10 cellular contexts compared by ENCODE assay signal in the genomic region with DNA sequence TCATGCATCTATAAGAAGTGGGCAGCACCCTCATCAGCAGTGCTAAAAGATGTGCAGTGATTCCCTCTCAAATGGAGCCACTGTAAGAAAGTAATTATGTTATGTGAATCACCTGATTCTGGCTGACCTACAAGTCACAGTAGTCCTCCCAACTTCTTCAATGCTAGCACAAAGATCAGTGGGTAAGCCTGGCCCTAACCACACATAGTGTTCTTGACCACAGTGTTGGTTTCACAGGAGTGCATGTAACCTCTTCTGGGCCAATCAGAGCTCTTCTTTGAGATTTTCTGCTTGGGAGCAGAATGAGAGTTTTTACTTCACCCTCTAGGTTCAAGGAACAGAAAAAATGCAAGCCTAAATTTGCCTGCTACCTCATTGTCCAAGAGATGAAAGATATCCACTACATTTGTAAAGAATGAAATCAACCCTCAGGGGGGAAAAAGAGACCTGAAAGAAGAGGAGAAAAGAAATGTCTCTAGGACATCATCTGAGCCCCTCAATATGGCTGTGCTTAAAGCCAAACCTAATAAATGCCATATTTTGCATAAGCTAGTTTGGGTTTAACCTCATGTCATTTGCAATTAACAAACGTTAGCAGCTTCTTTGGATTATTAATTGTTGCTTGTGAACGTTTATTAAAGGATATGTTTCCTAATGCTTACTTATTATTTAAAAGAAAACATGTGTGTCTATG.
DNase-seq lines count a peak whose midpoint lies in the region; ATAC-seq lines count a peak whose summit lies in the region.
"Had no signal": no experiment of that assay in that cellular context is flagged by ENCODE, and none has a peak within 500 bp of the region (broad histone marks: within the 10 kb centered on the region; RNA-seq: fewer than 3 reads in every experiment).

No MANE protein-coding gene starts in this region.

- H3K27ac Mint-ChIP-seq in activated CD4-positive, alpha-beta T cell treated with anti-CD3 and anti-CD28 coated beads for 36 hours, result no peak overlapping the region
- no peak overlapping the region for H3K27ac Mint-ChIP-seq in activated T-helper 1 cell treated with anti-CD3 and anti-CD28 coated beads, Interleukin-12 subunit alpha, Interleukin-12 subunit beta, Interleukin-2, Interleukin-4 antibody, amounts not matched to agents 30 ng/mL and 10 ng/mL and 1 ng/mL, durations not matched to agents 14 hours and 24 hours and 36 hours

- ATAC-seq in activated CD4-positive, alpha-beta T cell treated with anti-CD3 and anti-CD28 coated beads for 36 hours, result peak; percentile 39
- peak; percentile 100 for ATAC-seq in HG02852 (IDR thresholded peaks at IDR 0.05; ENCODE audit: unreplicated experiment)
- peak; percentile 75 for ATAC-seq in stimulated activated naive CD8-positive, alpha-beta T cell treated with anti-CD3 and anti-CD28 coated beads, Interleukin-15, Interleukin-2, amounts not matched to agents 100 U/mL and 50 U/mL, for 24 hours
- ATAC-seq: K562 had no signal

- peak; percentile 12 for DNase-seq in activated CD4-positive, alpha-beta T cell treated with anti-CD3 and anti-CD28 coated beads for 36 hours
- no peak for DNase-seq in activated CD4-positive, alpha-beta T cell treated with anti-CD3 and anti-CD28 coated beads, Interleukin-2, amount 50 U/mL, for 1 hour
- DNase-seq in M059J (ENCODE audit: low read depth) (peak; percentile 44), NCI-H2029 (lab: John Stamatoyannopoulos, UW) (no peak)
- DNase-seq in stimulated activated naive CD8-positive, alpha-beta T cell treated with anti-CD3 and anti-CD28 coated beads, Interleukin-15, Interleukin-2, amounts not matched to agents 100 U/mL and 50 U/mL, for 24 hours, result no peak
- no peak for DNase-seq in activated T-helper 1 cell treated with anti-CD3 and anti-CD28 coated beads, Interleukin-12 subunit alpha, Interleukin-12 subunit beta, Interleukin-2, Interleukin-4 antibody, amounts not matched to agents 30 ng/mL and 10 ng/mL and 1 ng/mL, durations not matched to agents 14 hours and 24 hours and 36 hours (ENCODE audit: low spot score)
- DNase-seq in activated naive CD4-positive, alpha-beta T cell treated with anti-CD3 and anti-CD28 coated beads, Interleukin-2, amount 50 U/mL, for 16 hours, result no peak
- DNase-seq: 8988T had no signal

- H3K4me1 Mint-ChIP-seq in activated CD4-positive, alpha-beta T cell treated with anti-CD3 and anti-CD28 coated beads for 36 hours, result no peaks in the 10 kb centered on the region
- no peaks in the 10 kb centered on the region for H3K4me1 Mint-ChIP-seq in activated T-helper 1 cell treated with anti-CD3 and anti-CD28 coated beads, Interleukin-12 subunit alpha, Interleukin-12 subunit beta, Interleukin-2, Interleukin-4 antibody, amounts not matched to agents 30 ng/mL and 10 ng/mL and 1 ng/mL, durations not matched to agents 14 hours and 24 hours and 36 hours (ENCODE audit: low read depth)

- POLR2A ChIA-PET in activated CD4-positive, alpha-beta T cell treated with anti-CD3 and anti-CD28 coated beads for 36 hours (lab: Charles Lee), result no interaction called here

- peaks cover 2% of the 10 kb centered on the region for H3K9me3 Mint-ChIP-seq in activated CD4-positive, alpha-beta T cell treated with anti-CD3 and anti-CD28 coated beads for 36 hours (ENCODE audit: low read depth)
- H3K9me3 Mint-ChIP-seq in activated T-helper 1 cell treated with anti-CD3 and anti-CD28 coated beads, Interleukin-12 subunit alpha, Interleukin-12 subunit beta, Interleukin-2, Interleukin-4 antibody, amounts not matched to agents 30 ng/mL and 10 ng/mL and 1 ng/mL, durations not matched to agents 14 hours and 24 hours and 36 hours, result no peaks in the 10 kb centered on the region

- intact Hi-C loops in activated CD4-positive, alpha-beta T cell treated with anti-CD3 and anti-CD28 coated beads for 36 hours (cut with DNase I, micrococcal nuclease), result no loop called here
- intact Hi-C loops in activated T-helper 1 cell treated with anti-CD3 and anti-CD28 coated beads, Interleukin-12 subunit alpha, Interleukin-12 subunit beta, Interleukin-2, Interleukin-4 antibody, amounts not matched to agents 30 ng/mL and 10 ng/mL and 1 ng/mL, durations not matched to agents 14 hours and 24 hours and 36 hours (cut with micrococcal nuclease), result no loop called here

- no peaks in the 10 kb centered on the region for H3K36me3 Mint-ChIP-seq in activated CD4-positive, alpha-beta T cell treated with anti-CD3 and anti-CD28 coated beads for 36 hours (ENCODE audit: low read depth)
- H3K36me3 Mint-ChIP-seq in activated T-helper 1 cell treated with anti-CD3 and anti-CD28 coated beads, Interleukin-12 subunit alpha, Interleukin-12 subunit beta, Interleukin-2, Interleukin-4 antibody, amounts not matched to agents 30 ng/mL and 10 ng/mL and 1 ng/mL, durations not matched to agents 14 hours and 24 hours and 36 hours (ENCODE audit: low read depth), result no peaks in the 10 kb centered on the region

- H3K27me3 Mint-ChIP-seq in activated CD4-positive, alpha-beta T cell treated with anti-CD3 and anti-CD28 coated beads for 36 hours, result peaks cover 12% of the 10 kb centered on the region
- H3K27me3 Mint-ChIP-seq in activated T-helper 1 cell treated with anti-CD3 and anti-CD28 coated beads, Interleukin-12 subunit alpha, Interleukin-12 subunit beta, Interleukin-2, Interleukin-4 antibody, amounts not matched to agents 30 ng/mL and 10 ng/mL and 1 ng/mL, durations not matched to agents 14 hours and 24 hours and 36 hours (ENCODE audit: insufficient read depth), result peaks cover 23% of the 10 kb centered on the region

- no peak overlapping the region for H3K4me3 Mint-ChIP-seq in activated CD4-positive, alpha-beta T cell treated with anti-CD3 and anti-CD28 coated beads for 36 hours
- H3K4me3 Mint-ChIP-seq in activated T-helper 1 cell treated with anti-CD3 and anti-CD28 coated beads, Interleukin-12 subunit alpha, Interleukin-12 subunit beta, Interleukin-2, Interleukin-4 antibody, amounts not matched to agents 30 ng/mL and 10 ng/mL and 1 ng/mL, durations not matched to agents 14 hours and 24 hours and 36 hours, result no peak overlapping the region

- CTCF ChIA-PET in activated CD4-positive, alpha-beta T cell treated with anti-CD3 and anti-CD28 coated beads for 36 hours (lab: Charles Lee), result interaction anchor here (0.7 to 2.4 kb wide), 5 partner anchors 14 to 623 kb away, joined by 3 to 6 read pairs (median 3); no protein-coding TSS in a partner anchor

Comparison
In these comparisons a context has a peak if more than half of its experiments do, and no peak if none do; other contexts are left out.
1. DNase-seq: peak in activated CD4-positive, alpha-beta T cell treated with anti-CD3 and anti-CD28 coated beads for 36 hours (single experiment) and M059J (single experiment); none in activated CD4-positive, alpha-beta T cell treated with anti-CD3 and anti-CD28 coated beads, Interleukin-2, amount 50 U/mL, for 1 hour (single experiment), stimulated activated naive CD8-positive, alpha-beta T cell treated with anti-CD3 and anti-CD28 coated beads, Interleukin-15, Interleukin-2, amounts not matched to agents 100 U/mL and 50 U/mL, for 24 hours (single experiment), NCI-H2029 (single experiment), activated T-helper 1 cell treated with anti-CD3 and anti-CD28 coated beads, Interleukin-12 subunit alpha, Interleukin-12 subunit beta, Interleukin-2, Interleukin-4 antibody, amounts not matched to agents 30 ng/mL and 10 ng/mL and 1 ng/mL, durations not matched to agents 14 hours and 24 hours and 36 hours (single experiment) and activated naive CD4-positive, alpha-beta T cell treated with anti-CD3 and anti-CD28 coated beads, Interleukin-2, amount 50 U/mL, for 16 hours (single experiment).
2. ATAC-seq: peak in every context shown above with its lines; median percentile 100 in HG02852; 75 in stimulated activated naive CD8-positive, alpha-beta T cell treated with anti-CD3 and anti-CD28 coated beads, Interleukin-15, Interleukin-2, amounts not matched to agents 100 U/mL and 50 U/mL, for 24 hours; 39 in activated CD4-positive, alpha-beta T cell treated with anti-CD3 and anti-CD28 coated beads for 36 hours.